In the genomic region with DNA sequence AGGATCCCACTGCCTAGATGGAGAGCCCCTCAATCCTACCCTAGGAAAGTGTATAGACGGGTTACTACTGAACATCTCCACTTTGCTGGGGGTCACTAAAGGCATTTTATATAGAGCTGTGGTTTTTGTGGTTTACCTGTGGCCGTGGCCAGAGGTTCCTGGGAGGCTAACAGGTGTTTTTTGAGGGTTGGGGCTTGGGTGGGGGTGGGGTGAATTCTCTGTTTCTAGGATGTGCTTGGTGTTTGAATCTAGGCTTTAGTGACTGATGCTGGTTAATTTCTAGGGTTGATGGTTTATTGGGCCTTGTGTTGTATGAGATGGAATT, we compare ENCODE assay signal across 9 cellular contexts. TPM values are rescaled to one million over a fixed set of nuclear protein-coding genes. Genes with fewer than 3 reads are reported as not detected.
A peak's percentile ranks its signal among the peaks of the same experiment; 100 is the strongest.
DNase-seq lines count a peak whose midpoint lies in the region; ATAC-seq and TF ChIP-seq lines count a peak whose summit lies in the region.
"Had no signal": no experiment of that assay in that cellular context is flagged by ENCODE, and none has a peak within 500 bp of the region (broad histone marks: within the 10 kb centered on the region; RNA-seq: fewer than 3 reads in every experiment).

No MANE protein-coding gene starts in this region.

- no peak overlapping the region for H3K27ac Mint-ChIP-seq in stimulated activated naive CD8-positive, alpha-beta T cell treated with anti-CD3 and anti-CD28 coated beads, Interleukin-15, amount 100 ng/mL, for 72 hours
- H3K27ac Mint-ChIP-seq in nephron progenitor cell: peak overlapping the region; percentile 100
- no peak overlapping the region for H3K27ac Mint-ChIP-seq in T-helper 17 cell

- H3K4me1 Mint-ChIP-seq in stimulated activated naive CD8-positive, alpha-beta T cell treated with anti-CD3 and anti-CD28 coated beads, Interleukin-15, amount 100 ng/mL, for 72 hours: peaks cover 40% of the 10 kb centered on the region
- H3K4me1 Mint-ChIP-seq in nephron progenitor cell: peaks cover 49% of the 10 kb centered on the region
- peaks cover 12% of the 10 kb centered on the region for H3K4me1 Mint-ChIP-seq in T-helper 17 cell

- H3K36me3 Mint-ChIP-seq in nephron progenitor cell (ENCODE audit: low read depth): peaks cover 43% of the 10 kb centered on the region
- H3K36me3 Mint-ChIP-seq in T-helper 17 cell (ENCODE audit: low read depth): peaks cover 6% of the 10 kb centered on the region

- H3K9me3 Mint-ChIP-seq in stimulated activated naive CD8-positive, alpha-beta T cell treated with anti-CD3 and anti-CD28 coated beads, Interleukin-15, amount 100 ng/mL, for 72 hours: peaks cover 0 to 6% of the 10 kb centered on the region in 2 donors
- H3K9me3 Mint-ChIP-seq in nephron progenitor cell: no peaks in the 10 kb centered on the region

- no peak for ATAC-seq in stimulated activated naive CD8-positive, alpha-beta T cell treated with anti-CD3 and anti-CD28 coated beads, Interleukin-15, amount 100 ng/mL, for 72 hours
- no peak for ATAC-seq in stimulated activated naive CD8-positive, alpha-beta T cell treated with anti-CD3 and anti-CD28 coated beads, Interleukin-15, Interleukin-2, amounts not matched to agents 100 U/mL and 50 U/mL, for 24 hours
- no peak for ATAC-seq in T-helper 17 cell
- no peak for ATAC-seq in GM18517 (IDR thresholded peaks at IDR 0.05; ENCODE audit: unreplicated experiment)

- peaks cover 100% of the 10 kb centered on the region for H3K27me3 Mint-ChIP-seq in stimulated activated naive CD8-positive, alpha-beta T cell treated with anti-CD3 and anti-CD28 coated beads, Interleukin-15, amount 100 ng/mL, for 72 hours
- H3K27me3 Mint-ChIP-seq in nephron progenitor cell (ENCODE audit: low read depth, poor library complexity): peaks cover 18% of the 10 kb centered on the region
- peaks cover 83% of the 10 kb centered on the region for H3K27me3 Mint-ChIP-seq in T-helper 17 cell

- H3K9me3 ChIP-seq in T-helper 17 cell (ENCODE audit: control insufficient read depth, low read length, poor library complexity, severe bottlenecking): peaks cover 4% of the 10 kb centered on the region

- DNase-seq in stimulated activated naive CD8-positive, alpha-beta T cell treated with anti-CD3 and anti-CD28 coated beads, Interleukin-15, amount 100 ng/mL, for 72 hours: no peak
- no peak for DNase-seq in stimulated activated naive CD8-positive, alpha-beta T cell treated with anti-CD3 and anti-CD28 coated beads, Interleukin-15, Interleukin-2, amounts not matched to agents 100 U/mL and 50 U/mL, for 24 hours
- DNase-seq in dermis blood vessel endothelial cell: peak; percentile 30
- no peak for DNase-seq in nephron progenitor cell
- DNase-seq in T-helper 17 cell: no peak
- no peak for DNase-seq in putamen (ENCODE audit: low spot score)
- DNase-seq in dedifferentiated amniotic fluid mesenchymal stem cell (ENCODE audit: extremely low spot score): no peak
- DNase-seq: MV-4-11 had no signal

- TF ChIP-seq CTCF in nephron progenitor cell (IDR thresholded peaks at IDR 0.05): no peak

- peak overlapping the region; percentile 31 to 44 for H3K4me3 Mint-ChIP-seq in stimulated activated naive CD8-positive, alpha-beta T cell treated with anti-CD3 and anti-CD28 coated beads, Interleukin-15, amount 100 ng/mL, for 72 hours
- H3K4me3 Mint-ChIP-seq in nephron progenitor cell: peak overlapping the region; percentile 100
- no peak overlapping the region for H3K4me3 Mint-ChIP-seq in T-helper 17 cell

RNA-seq across cellular contexts. Expression of a gene that starts 7.7 kb away (rescaled TPM):
- 30.3 and 33.0 TPM in 2 replicates for total RNA-seq in dermis blood vessel endothelial cell
- total RNA-seq in T-helper 17 cell: not detected

RNA-seq across cellular contexts. Expression of a gene that starts 14.1 kb away (rescaled TPM):
- total RNA-seq in dermis blood vessel endothelial cell (6.1 and 8.8 TPM in 2 replicates), T-helper 17 cell (not detected)

RNA-seq across cellular contexts. Expression of a gene that starts 14.7 kb away (rescaled TPM):
- 24.5 and 28.4 TPM in 2 replicates for total RNA-seq in dermis blood vessel endothelial cell
- total RNA-seq in T-helper 17 cell: not detected

RNA-seq across cellular contexts. Expression of a gene that starts 19.9 kb away (rescaled TPM):
- total RNA-seq in dermis blood vessel endothelial cell: 19.2 and 54.6 TPM in 2 replicates
- total RNA-seq in T-helper 17 cell: not detected

RNA-seq across cellular contexts. Expression of a gene that starts 20.6 kb away (rescaled TPM):
- 7.7 and 15.2 TPM in 2 replicates for total RNA-seq in dermis blood vessel endothelial cell
- not detected for total RNA-seq in T-helper 17 cell

Comparison
In these comparisons a context has a peak if more than half of its experiments do, and no peak if none do; other contexts are left out.
1. RNA of a gene that starts 7.7 kb away (total RNA-seq): 30.3 to 33.0 TPM in dermis blood vessel endothelial cell; not detected in T-helper 17 cell; every median in the first group is over 10 times any median in the second.
2. RNA of a gene that starts 14.7 kb away (total RNA-seq): 24.5 to 28.4 TPM in dermis blood vessel endothelial cell; not detected in T-helper 17 cell; every median in the first group is over 10 times any median in the second.